Comparison of ENCODE assay signal across 8 cellular contexts in genomic region chr5:1536298-1537165, GRCh38. TPM values are rescaled to one million over a fixed set of nuclear protein-coding genes. Genes with fewer than 3 reads are reported as not detected.
DNase-seq lines count a peak whose midpoint lies in the region; ATAC-seq and TF ChIP-seq lines count a peak whose summit lies in the region.

No MANE protein-coding gene starts in this region.

- no peaks in the 10 kb centered on the region for H3K36me3 Mint-ChIP-seq in CD4-positive, CD25-positive, alpha-beta regulatory T cell

- TF ChIP-seq CTCF in LNCaP clone FGC (IDR thresholded peaks at IDR 0.05; ENCODE audit: control insufficient read depth, extremely low read depth, insufficient read depth) (no peak), left ventricle myocardium inferior (IDR thresholded peaks at IDR 0.05; ENCODE audit: borderline replicate concordance) (no peak)

- H3K36me3 ChIP-seq in CD4-positive, CD25-positive, alpha-beta regulatory T cell (ENCODE audit: control insufficient read depth, insufficient read depth, low read length) = no peaks in the 10 kb centered on the region
- no peaks in the 10 kb centered on the region for H3K36me3 ChIP-seq in left ventricle myocardium inferior

- peak; percentile 51 to 89 (median 68) for DNase-seq in CD4-positive, CD25-positive, alpha-beta regulatory T cell
- no peak for DNase-seq in LNCaP clone FGC (ENCODE audit: low read depth)
- peak; percentile 69 for DNase-seq in activated T-cell treated with anti-CD3 and anti-CD28 coated beads, Interleukin-2, amount 50 U/mL, for 1 hour
- DNase-seq in left ventricle myocardium inferior = no peak
- peak; percentile 41 to 70 (median 44) for DNase-seq in stimulated activated CD4-positive, alpha-beta T cell treated with anti-CD3 and anti-CD28 coated beads, TNF-alpha, amount 100 ng/mL, for 48 hours (ENCODE audit: low read depth in 3 of 3)
- DNase-seq in NCI-H1930 (lab: John Stamatoyannopoulos, UW) = no peak
- no peak for DNase-seq in SK-N-DZ (ENCODE audit: low spot score)

- H3K4me3 ChIP-seq in CD4-positive, CD25-positive, alpha-beta regulatory T cell (ENCODE audit: low read depth, low read length) = peak overlapping the region; percentile 75
- H3K4me3 ChIP-seq in LNCaP clone FGC (ENCODE audit: low read depth, low read length) = peak overlapping the region; percentile 9; the same call in 1 of the 2 replicates
- H3K4me3 ChIP-seq in left ventricle myocardium inferior = peak overlapping the region; percentile 44

- peaks cover 15% of the 10 kb centered on the region for H3K27me3 Mint-ChIP-seq in CD4-positive, CD25-positive, alpha-beta regulatory T cell

- peak; percentile 98 to 99 for ATAC-seq in CD4-positive, CD25-positive, alpha-beta regulatory T cell (ENCODE audit: low read depth in 2 of 2)
- ATAC-seq in GM21423 (IDR thresholded peaks at IDR 0.05; ENCODE audit: unreplicated experiment) = peak; percentile 92

- H3K4me1 Mint-ChIP-seq in CD4-positive, CD25-positive, alpha-beta regulatory T cell = peaks cover 17 to 26% (median 24%) of the 10 kb centered on the region in 4 donors

- peaks cover 21% of the 10 kb centered on the region for H3K4me1 ChIP-seq in CD4-positive, CD25-positive, alpha-beta regulatory T cell (ENCODE audit: control insufficient read depth, insufficient read depth, low read length, poor library complexity, severe bottlenecking)
- peaks cover under 1% of the 10 kb centered on the region for H3K4me1 ChIP-seq in left ventricle myocardium inferior

- H3K27ac ChIP-seq in CD4-positive, CD25-positive, alpha-beta regulatory T cell (ENCODE audit: insufficient read depth, low read length, poor library complexity, severe bottlenecking) = peak overlapping the region; percentile 82
- no peak overlapping the region for H3K27ac ChIP-seq in left ventricle myocardium inferior (replicated peaks)

- peak overlapping the region; percentile 91 to 95 (median 93) for H3K27ac Mint-ChIP-seq in CD4-positive, CD25-positive, alpha-beta regulatory T cell

- peaks cover 0 to 2% (median 0%) of the 10 kb centered on the region in 7 donors for H3K9me3 Mint-ChIP-seq in CD4-positive, CD25-positive, alpha-beta regulatory T cell

- H3K27me3 ChIP-seq in CD4-positive, CD25-positive, alpha-beta regulatory T cell (ENCODE audit: control insufficient read depth, insufficient read depth, low read length) = no peaks in the 10 kb centered on the region
- no peaks in the 10 kb centered on the region for H3K27me3 ChIP-seq in left ventricle myocardium inferior (ENCODE audit: low read depth)

- H3K9me3 ChIP-seq in CD4-positive, CD25-positive, alpha-beta regulatory T cell (ENCODE audit: control insufficient read depth in 2 of 2, low read length in 2 of 2) = no peaks in the 10 kb centered on the region
- no peaks in the 10 kb centered on the region for H3K9me3 ChIP-seq in left ventricle myocardium inferior (replicated peaks)

- intact Hi-C loops in left ventricle myocardium inferior (cut with micrococcal nuclease) = no loop called here

- peak overlapping the region; percentile 76 to 90 (median 87) for H3K4me3 Mint-ChIP-seq in CD4-positive, CD25-positive, alpha-beta regulatory T cell

RNA-seq across cellular contexts. Expression of gene LPCAT1, which starts 12.8 kb away (rescaled TPM):
- 34.7 TPM for total RNA-seq in CD4-positive, CD25-positive, alpha-beta regulatory T cell
- polyA plus RNA-seq in CD4-positive, CD25-positive, alpha-beta regulatory T cell = 10 to 100 TPM; 21.4 to 29.6 (median 24.2) TPM
- total RNA-seq in left ventricle myocardium inferior = 11.0 TPM
- 73.8 and 87.2 TPM in 2 replicates for polyA plus RNA-seq in SK-N-DZ (2014; cell fraction: cytosol; rRNA removed)
- polyA plus RNA-seq in SK-N-DZ (2014; cell fraction: nucleus; rRNA removed) = 46.6 and 62.7 TPM in 2 replicates

Comparison
In these comparisons a context has a peak if more than half of its experiments do, and no peak if none do; other contexts are left out.
1. DNase-seq: peak in CD4-positive, CD25-positive, alpha-beta regulatory T cell (3 of 3), activated T-cell treated with anti-CD3 and anti-CD28 coated beads, Interleukin-2, amount 50 U/mL, for 1 hour (single experiment) and stimulated activated CD4-positive, alpha-beta T cell treated with anti-CD3 and anti-CD28 coated beads, TNF-alpha, amount 100 ng/mL, for 48 hours (3 of 3); none in LNCaP clone FGC (single experiment), left ventricle myocardium inferior (single experiment), NCI-H1930 (0 of 2) and SK-N-DZ (single experiment).
2. H3K4me3 ChIP-seq: peak in every context shown above with its lines; median percentile 75 in CD4-positive, CD25-positive, alpha-beta regulatory T cell; 44 in left ventricle myocardium inferior; 9 in LNCaP clone FGC.